In genomic region chrX:68894513-68895338, GRCh38 we compare ENCODE assay signal across 8 cellular contexts.
DNase-seq lines count a peak whose midpoint lies in the region; ATAC-seq and TF ChIP-seq lines count a peak whose summit lies in the region.

No MANE protein-coding gene starts in this region.

- no peak for TF ChIP-seq RAD21 in neural cell (conservative IDR thresholded peaks at IDR 0.05)

- no peaks in the 10 kb centered on the region for H4K20me1 ChIP-seq in neural cell (ENCODE audit: insufficient read depth)

- no peak overlapping the region for H3K4me2 ChIP-seq in neural cell (ENCODE audit: low read length)

- peak overlapping the region; percentile 31 for H3K4me3 ChIP-seq in neural cell (ENCODE audit: low read length)

- H3K36me3 ChIP-seq in neural cell (ENCODE audit: insufficient read depth, low read length) = no peaks in the 10 kb centered on the region

- H3K27ac ChIP-seq in foreskin keratinocyte = peak overlapping the region; percentile 77
- peak overlapping the region; percentile 76 for H3K27ac ChIP-seq in neural cell (ENCODE audit: low read length)

- no peak overlapping the region for H2AFZ ChIP-seq in neural cell (ENCODE audit: low read depth, low read length)

- peaks cover 11% of the 10 kb centered on the region for H3K4me1 ChIP-seq in foreskin keratinocyte

- no peak for TF ChIP-seq EP300 in neural cell (conservative IDR thresholded peaks at IDR 0.05; ENCODE audit: poor library complexity, severe bottlenecking)

- H3K27me3 ChIP-seq in foreskin keratinocyte = no peaks in the 10 kb centered on the region
- H3K27me3 ChIP-seq in neural cell (ENCODE audit: insufficient read depth, low read depth, low read length) = no peaks in the 10 kb centered on the region

- H3K9me2 ChIP-seq in neural cell (ENCODE audit: insufficient read depth, low read length) = no peaks in the 10 kb centered on the region

- H3K79me2 ChIP-seq in neural cell (replicated peaks; ENCODE audit: insufficient read depth, low read length) = no peaks in the 10 kb centered on the region

- no peaks in the 10 kb centered on the region for H3K9me3 ChIP-seq in neural cell (ENCODE audit: low read length)

- ATAC-seq in foreskin keratinocyte (peak; percentile 78), GM21619 (IDR thresholded peaks at IDR 0.05; ENCODE audit: unreplicated experiment) (no peak), HG03457 (IDR thresholded peaks at IDR 0.05; ENCODE audit: unreplicated experiment) (no peak)

- H3K9ac ChIP-seq in neural cell (ENCODE audit: low read length) = peak overlapping the region; percentile 59

- no peaks in the 10 kb centered on the region for H3F3A ChIP-seq in neural cell (ENCODE audit: insufficient read depth, low read length, poor library complexity, severe bottlenecking)

- DNase-seq in CMK (ENCODE audit: low read depth) = peak; percentile 59
- peak; percentile 87 for DNase-seq in NCI-H1105 treated with DMSO at 0.1 percent for 48 hours (lab: John Stamatoyannopoulos, UW)
- peak; percentile 18 to 25 for DNase-seq in activated T-cell treated with anti-CD3 and anti-CD28 coated beads, Interleukin-2, amount 50 U/mL, for 48 hours
- DNase-seq in foreskin keratinocyte = peak in 1 of 2 donors; percentile 49
- no peak for DNase-seq in COLO668 (lab: John Stamatoyannopoulos, UW; ENCODE audit: unreplicated experiment)

- TF ChIP-seq CTCF in foreskin keratinocyte (conservative IDR thresholded peaks at IDR 0.05) = peak; percentile 13
- no peak for TF ChIP-seq CTCF in neural cell (IDR thresholded peaks at IDR 0.05; ENCODE audit: poor library complexity, severe bottlenecking)

TF ChIP-seq in neural cell, 6 proteins besides CTCF, POLR2A, EP300 and RAD21:
- no peak for TF ChIP-seq SMC3 (conservative IDR thresholded peaks at IDR 0.05; ENCODE audit: poor library complexity)
- TF ChIP-seq POLR2AphosphoS5 (IDR thresholded peaks at IDR 0.05) = peak; percentile 21
- TF ChIP-seq REST (IDR thresholded peaks at IDR 0.05; ENCODE audit: borderline replicate concordance) = peak; percentile 39
- TF ChIP-seq MXI1 (conservative IDR thresholded peaks at IDR 0.05; ENCODE audit: poor library complexity, severe bottlenecking) = no peak
- TF ChIP-seq TAF1 (IDR thresholded peaks at IDR 0.05; ENCODE audit: low read depth) = peak; percentile 28
TF ChIP-seq in neural cell: peak in this region for 3.
